12 cellular contexts compared by ENCODE assay signal in the genomic region with DNA sequence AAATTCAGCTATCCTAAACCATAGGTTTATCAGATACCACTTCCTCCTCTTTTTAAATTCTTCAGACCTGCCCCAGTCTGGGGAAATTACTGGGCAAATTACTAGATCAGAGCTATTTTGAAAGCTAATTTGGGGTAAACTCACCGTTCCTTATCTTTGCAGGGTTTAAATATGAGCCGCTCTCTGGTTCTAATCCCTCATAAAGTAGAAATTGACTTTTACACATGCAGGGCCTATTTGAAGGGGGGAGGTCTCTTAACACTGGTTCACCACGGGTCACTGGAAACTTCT. TPM values are rescaled to one million over a fixed set of nuclear protein-coding genes. Genes with fewer than 3 reads are reported as not detected.
DNase-seq lines count a peak whose midpoint lies in the region; FAIRE-seq and TF ChIP-seq lines count a peak whose summit lies in the region.
"Had no signal": no experiment of that assay in that cellular context is flagged by ENCODE, and none has a peak within 500 bp of the region (broad histone marks: within the 10 kb centered on the region; RNA-seq: fewer than 3 reads in every experiment).

No MANE protein-coding gene starts in this region.

- H3K4me3 ChIP-seq in HUES48 (ENCODE audit: low read depth, low read length): peak overlapping the region; percentile 71; the same call in 1 of the 2 replicates
- peak overlapping the region; percentile 84 for H3K4me3 ChIP-seq in adipocyte (ENCODE audit: low read length)
- H3K4me3 ChIP-seq in iPS-20b (ENCODE audit: low read length): peak overlapping the region; percentile 60
- H3K4me3 ChIP-seq in smooth muscle cell: peak overlapping the region; percentile 53
- peak overlapping the region in 1 of 2 donors; percentile 3 for H3K4me3 ChIP-seq in small intestine (ENCODE audit: low read depth in 1 of 2, low read length in 2 of 2)
- H3K4me3 ChIP-seq: PC-9 had no signal

- H3K27ac ChIP-seq in HUES48 (ENCODE audit: low read depth, low read length) (no peak overlapping the region), iPS-20b (ENCODE audit: low read length) (no peak overlapping the region), smooth muscle cell (ENCODE audit: low read depth) (no peak overlapping the region), small intestine (ENCODE audit: low read depth in 1 of 2, low read length in 1 of 2) (no peak overlapping the region)
- H3K27ac ChIP-seq: PC-9 had no signal

- H3K27me3 ChIP-seq in HUES48 (ENCODE audit: control insufficient read depth, insufficient read depth, low read length): peaks cover 75% of the 10 kb centered on the region
- no peaks in the 10 kb centered on the region for H3K27me3 ChIP-seq in adipocyte (replicated peaks; ENCODE audit: control insufficient read depth, insufficient read depth, low read length)
- peaks cover 77% of the 10 kb centered on the region for H3K27me3 ChIP-seq in iPS-20b (ENCODE audit: insufficient read depth, low read length)
- H3K27me3 ChIP-seq in smooth muscle cell (ENCODE audit: low read depth): peaks cover 33% of the 10 kb centered on the region
- H3K27me3 ChIP-seq in small intestine (ENCODE audit: control insufficient read depth in 2 of 2, insufficient read depth in 2 of 2, low read length in 2 of 2): peaks cover 0 to 19% of the 10 kb centered on the region in 2 donors

- H4K20me1 ChIP-seq in smooth muscle cell (ENCODE audit: low read depth): no peaks in the 10 kb centered on the region

- H3K9ac ChIP-seq in HUES48 (ENCODE audit: low read depth, low read length) (no peak overlapping the region), adipocyte (ENCODE audit: low read length) (peak overlapping the region; percentile 81), iPS-20b (ENCODE audit: low read depth, low read length) (no peak overlapping the region), smooth muscle cell (ENCODE audit: low read depth) (no peak overlapping the region)

- 17% methylated on average over 3 of the region's 3 CpGs for WGBS in smooth muscle cell (ENCODE audit: low lambda C conversion rate)
- 58 to 75% (median 68%) methylated on average over 3 of the region's 3 CpGs for WGBS in small intestine, 3 donors

- DNase-seq in adipocyte (ENCODE audit: low read depth): no peak
- DNase-seq in smooth muscle cell (lab: John Stamatoyannopoulos, UW; ENCODE audit: unreplicated experiment): no peak
- no peak for DNase-seq in activated gamma-delta T cell treated with Interleukin-2 at 50 U/mL for 16 hours
- DNase-seq in foreskin melanocyte: no peak
- no peak for DNase-seq in small intestine
- DNase-seq: activated CD8-positive, alpha-beta memory T cell treated with anti-CD3 and anti-CD28 coated beads, Interleukin-2, amount 10 ng/mL, durations not matched to agents 7 days and 5 days; NCI-H2107; T-helper 9 cell had no signal

- H3K79me2 ChIP-seq in smooth muscle cell (ENCODE audit: low read depth): no peaks in the 10 kb centered on the region

- no peak for FAIRE-seq in small intestine (lab: Jason Lieb, UNC)
- FAIRE-seq: keratinocyte had no signal

- H3K9me3 ChIP-seq in HUES48 (ENCODE audit: control insufficient read depth, insufficient read depth, low read length) (no peaks in the 10 kb centered on the region), adipocyte (ENCODE audit: control insufficient read depth, low read length) (no peaks in the 10 kb centered on the region), iPS-20b (ENCODE audit: insufficient read depth, low read depth, low read length) (no peaks in the 10 kb centered on the region), smooth muscle cell (replicated peaks; ENCODE audit: low read depth) (no peaks in the 10 kb centered on the region), small intestine (ENCODE audit: control insufficient read depth, low read depth) (no peaks in the 10 kb centered on the region)

- H3K4me2 ChIP-seq in smooth muscle cell: peak overlapping the region; percentile 90
- H3K4me2 ChIP-seq: PC-9 had no signal

- TF ChIP-seq CTCF in smooth muscle cell (IDR thresholded peaks at IDR 0.05; ENCODE audit: borderline replicate concordance, insufficient read depth, poor library complexity, severe bottlenecking): no peak

- H3K36me3 ChIP-seq in HUES48 (ENCODE audit: control insufficient read depth, insufficient read depth, low read length): no peaks in the 10 kb centered on the region
- H3K36me3 ChIP-seq in adipocyte (ENCODE audit: control insufficient read depth, insufficient read depth, low read length, severe bottlenecking): no peaks in the 10 kb centered on the region
- no peaks in the 10 kb centered on the region for H3K36me3 ChIP-seq in iPS-20b (ENCODE audit: insufficient read depth, low read depth, low read length)
- no peaks in the 10 kb centered on the region for H3K36me3 ChIP-seq in smooth muscle cell (ENCODE audit: low read depth)
- H3K36me3 ChIP-seq in small intestine (ENCODE audit: control insufficient read depth in 2 of 2, insufficient read depth in 2 of 2, low read length in 2 of 2): no peaks in the 10 kb centered on the region

- peaks cover 9% of the 10 kb centered on the region for H3F3A ChIP-seq in smooth muscle cell (ENCODE audit: low read depth)

- H2AFZ ChIP-seq in smooth muscle cell (ENCODE audit: low read depth): no peak overlapping the region
- H2AFZ ChIP-seq: PC-9 had no signal

- H3K4me1 ChIP-seq in HUES48 (ENCODE audit: control insufficient read depth, insufficient read depth, low read length) (peaks cover 55% of the 10 kb centered on the region), adipocyte (ENCODE audit: control insufficient read depth, insufficient read depth, low read length) (peaks cover 4% of the 10 kb centered on the region), iPS-20b (ENCODE audit: insufficient read depth, low read length) (peaks cover 20% of the 10 kb centered on the region), smooth muscle cell (ENCODE audit: low read depth) (peaks cover 27% of the 10 kb centered on the region), small intestine (ENCODE audit: control insufficient read depth in 2 of 2, insufficient read depth in 1 of 2, low read depth in 1 of 2, low read length in 1 of 2) (peaks cover 0 to 1% of the 10 kb centered on the region in 2 donors)

RNA-seq across cellular contexts. Expression of a gene that starts 11.0 kb away (rescaled TPM):
- 18.8 and 33.4 TPM in 2 replicates for total RNA-seq in smooth muscle cell
- polyA plus RNA-seq in smooth muscle cell (13.0 and 16.7 TPM in 2 replicates), small intestine (10 to 100 TPM in 2 of 3 donors, 1 to 10 TPM in 1; 8.7 to 13.2 (median 11.8) TPM)
